Comparison of ENCODE assay signal across 1 cellular context in the genomic region with DNA sequence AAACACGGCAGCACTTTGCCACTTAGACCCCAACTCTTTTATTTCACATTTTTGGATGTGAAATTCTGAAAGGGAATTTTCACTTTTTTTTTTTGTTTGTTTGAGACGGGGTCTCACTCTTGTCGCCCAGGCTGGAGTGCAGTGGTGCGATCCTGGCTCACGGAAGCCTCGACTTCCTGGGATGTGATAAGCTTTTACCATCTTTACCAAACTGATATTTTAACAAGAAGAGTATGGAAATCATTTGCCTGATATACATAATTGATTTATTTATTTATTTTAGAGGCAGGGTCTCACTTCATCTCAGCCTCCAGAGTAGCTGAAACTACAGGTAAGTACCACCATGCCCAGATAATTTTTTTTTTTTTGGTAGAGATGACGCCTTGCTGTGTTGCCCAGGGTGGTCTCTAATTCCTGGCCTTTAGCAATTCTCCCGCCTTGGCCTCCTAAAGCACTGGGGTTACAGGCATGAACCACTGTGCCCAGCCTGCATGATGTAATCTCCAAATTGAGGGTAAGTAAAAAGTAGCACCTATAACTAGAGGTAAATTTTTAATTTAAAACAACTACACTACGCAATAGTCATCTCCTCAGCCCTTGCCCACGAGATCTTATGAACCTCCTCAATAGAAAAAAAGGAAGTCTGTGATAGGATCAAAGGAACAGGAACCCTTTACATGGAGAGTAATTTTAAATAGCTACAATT.
TF ChIP-seq lines count a peak whose summit lies in the region.

No MANE protein-coding gene starts in this region.

TF ChIP-seq in GM23338, 12 proteins besides CTCF, POLR2A, EP300 and RAD21 (continued from another document):
- TF ChIP-seq, protein P1, sequence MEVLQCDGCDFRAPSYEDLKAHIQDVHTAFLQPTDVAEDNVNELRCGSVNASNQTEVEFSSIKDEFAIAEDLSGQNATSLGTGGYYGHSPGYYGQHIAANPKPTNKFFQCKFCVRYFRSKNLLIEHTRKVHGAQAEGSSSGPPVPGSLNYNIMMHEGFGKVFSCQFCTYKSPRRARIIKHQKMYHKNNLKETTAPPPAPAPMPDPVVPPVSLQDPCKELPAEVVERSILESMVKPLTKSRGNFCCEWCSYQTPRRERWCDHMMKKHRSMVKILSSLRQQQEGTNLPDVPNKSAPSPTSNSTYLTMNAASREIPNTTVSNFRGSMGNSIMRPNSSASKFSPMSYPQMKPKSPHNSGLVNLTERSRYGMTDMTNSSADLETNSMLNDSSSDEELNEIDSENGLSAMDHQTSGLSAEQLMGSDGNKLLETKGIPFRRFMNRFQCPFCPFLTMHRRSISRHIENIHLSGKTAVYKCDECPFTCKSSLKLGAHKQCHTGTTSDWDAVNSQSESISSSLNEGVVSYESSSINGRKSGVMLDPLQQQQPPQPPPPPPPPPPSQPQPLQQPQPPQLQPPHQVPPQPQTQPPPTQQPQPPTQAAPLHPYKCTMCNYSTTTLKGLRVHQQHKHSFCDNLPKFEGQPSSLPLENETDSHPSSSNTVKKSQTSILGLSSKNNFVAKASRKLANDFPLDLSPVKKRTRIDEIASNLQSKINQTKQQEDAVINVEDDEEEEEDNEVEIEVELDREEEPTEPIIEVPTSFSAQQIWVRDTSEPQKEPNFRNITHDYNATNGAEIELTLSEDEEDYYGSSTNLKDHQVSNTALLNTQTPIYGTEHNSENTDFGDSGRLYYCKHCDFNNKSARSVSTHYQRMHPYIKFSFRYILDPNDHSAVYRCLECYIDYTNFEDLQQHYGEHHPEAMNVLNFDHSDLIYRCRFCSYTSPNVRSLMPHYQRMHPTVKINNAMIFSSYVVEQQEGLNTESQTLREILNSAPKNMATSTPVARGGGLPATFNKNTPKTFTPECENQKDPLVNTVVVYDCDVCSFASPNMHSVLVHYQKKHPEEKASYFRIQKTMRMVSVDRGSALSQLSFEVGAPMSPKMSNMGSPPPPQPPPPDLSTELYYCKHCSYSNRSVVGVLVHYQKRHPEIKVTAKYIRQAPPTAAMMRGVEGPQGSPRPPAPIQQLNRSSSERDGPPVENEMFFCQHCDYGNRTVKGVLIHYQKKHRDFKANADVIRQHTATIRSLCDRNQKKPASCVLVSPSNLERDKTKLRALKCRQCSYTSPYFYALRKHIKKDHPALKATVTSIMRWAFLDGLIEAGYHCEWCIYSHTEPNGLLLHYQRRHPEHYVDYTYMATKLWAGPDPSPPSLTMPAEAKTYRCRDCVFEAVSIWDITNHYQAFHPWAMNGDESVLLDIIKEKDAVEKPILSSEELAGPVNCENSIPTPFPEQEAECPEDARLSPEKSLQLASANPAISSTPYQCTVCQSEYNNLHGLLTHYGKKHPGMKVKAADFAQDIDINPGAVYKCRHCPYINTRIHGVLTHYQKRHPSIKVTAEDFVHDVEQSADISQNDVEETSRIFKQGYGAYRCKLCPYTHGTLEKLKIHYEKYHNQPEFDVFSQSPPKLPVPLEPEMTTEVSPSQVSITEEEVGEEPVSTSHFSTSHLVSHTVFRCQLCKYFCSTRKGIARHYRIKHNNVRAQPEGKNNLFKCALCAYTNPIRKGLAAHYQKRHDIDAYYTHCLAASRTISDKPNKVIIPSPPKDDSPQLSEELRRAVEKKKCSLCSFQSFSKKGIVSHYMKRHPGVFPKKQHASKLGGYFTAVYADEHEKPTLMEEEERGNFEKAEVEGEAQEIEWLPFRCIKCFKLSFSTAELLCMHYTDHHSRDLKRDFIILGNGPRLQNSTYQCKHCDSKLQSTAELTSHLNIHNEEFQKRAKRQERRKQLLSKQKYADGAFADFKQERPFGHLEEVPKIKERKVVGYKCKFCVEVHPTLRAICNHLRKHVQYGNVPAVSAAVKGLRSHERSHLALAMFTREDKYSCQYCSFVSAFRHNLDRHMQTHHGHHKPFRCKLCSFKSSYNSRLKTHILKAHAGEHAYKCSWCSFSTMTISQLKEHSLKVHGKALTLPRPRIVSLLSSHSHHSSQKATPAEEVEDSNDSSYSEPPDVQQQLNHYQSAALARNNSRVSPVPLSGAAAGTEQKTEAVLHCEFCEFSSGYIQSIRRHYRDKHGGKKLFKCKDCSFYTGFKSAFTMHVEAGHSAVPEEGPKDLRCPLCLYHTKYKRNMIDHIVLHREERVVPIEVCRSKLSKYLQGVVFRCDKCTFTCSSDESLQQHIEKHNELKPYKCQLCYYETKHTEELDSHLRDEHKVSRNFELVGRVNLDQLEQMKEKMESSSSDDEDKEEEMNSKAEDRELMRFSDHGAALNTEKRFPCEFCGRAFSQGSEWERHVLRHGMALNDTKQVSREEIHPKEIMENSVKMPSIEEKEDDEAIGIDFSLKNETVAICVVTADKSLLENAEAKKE (CRISPR knock-in tag; IDR thresholded peaks at IDR 0.05): no peak
- no peak for TF ChIP-seq NANOG (IDR thresholded peaks at IDR 0.05; ENCODE audit: borderline replicate concordance)
- no peak for TF ChIP-seq JUNB (IDR thresholded peaks at IDR 0.05; ENCODE audit: unreplicated experiment)
